Comparison of ENCODE assay signal across 12 cellular contexts in genomic region chr3:196754215-196754937, GRCh38. TPM values are rescaled to one million over a fixed set of nuclear protein-coding genes. Genes with fewer than 3 reads are reported as not detected.
DNase-seq lines count a peak whose midpoint lies in the region; ATAC-seq and TF ChIP-seq lines count a peak whose summit lies in the region.
"Had no signal": no experiment of that assay in that cellular context is flagged by ENCODE, and none has a peak within 500 bp of the region (broad histone marks: within the 10 kb centered on the region; RNA-seq: fewer than 3 reads in every experiment).

No MANE protein-coding gene starts in this region.

- intact Hi-C loops in left ventricle myocardium inferior (cut with micrococcal nuclease), result no loop called here
- intact Hi-C loops in upper lobe of right lung (cut with DNase I), result no loop called here

- H3K36me3 ChIP-seq in cardiac muscle cell (peaks cover 4% of the 10 kb centered on the region), left ventricle myocardium inferior (no peaks in the 10 kb centered on the region), adipocyte (ENCODE audit: control insufficient read depth, insufficient read depth, low read length, severe bottlenecking) (peaks cover 8% of the 10 kb centered on the region), upper lobe of right lung (no peaks in the 10 kb centered on the region)

- no peak overlapping the region for H3K4me3 ChIP-seq in cardiac muscle cell
- no peak overlapping the region for H3K4me3 ChIP-seq in left ventricle myocardium inferior
- no peak overlapping the region for H3K4me3 ChIP-seq in adipocyte (ENCODE audit: low read length)
- no peak overlapping the region for H3K4me3 ChIP-seq in upper lobe of right lung
- H3K4me3 ChIP-seq: tibial nerve had no signal

- peak; percentile 45 for ATAC-seq in upper lobe of right lung
- no peak for ATAC-seq in left lobe of liver

- H3K27me3 ChIP-seq in cardiac muscle cell, result no peaks in the 10 kb centered on the region
- H3K27me3 ChIP-seq in left ventricle myocardium inferior (ENCODE audit: low read depth), result no peaks in the 10 kb centered on the region
- no peaks in the 10 kb centered on the region for H3K27me3 ChIP-seq in adipocyte (replicated peaks; ENCODE audit: control insufficient read depth, insufficient read depth, low read length)
- H3K27me3 ChIP-seq in upper lobe of right lung, result no peaks in the 10 kb centered on the region
- H3K27me3 ChIP-seq: tibial nerve had no signal

- H3K27ac ChIP-seq in cardiac muscle cell (peak overlapping the region; percentile 34), left ventricle myocardium inferior (replicated peaks) (no peak overlapping the region), upper lobe of right lung (no peak overlapping the region)

- no peak overlapping the region for H3K9ac ChIP-seq in adipocyte (ENCODE audit: low read length)

- H3K4me1 ChIP-seq in cardiac muscle cell (ENCODE audit: low read depth) (no peaks in the 10 kb centered on the region), left ventricle myocardium inferior (peaks cover 22% of the 10 kb centered on the region), adipocyte (ENCODE audit: control insufficient read depth, insufficient read depth, low read length) (peaks cover 15% of the 10 kb centered on the region), upper lobe of right lung (peaks cover 7% of the 10 kb centered on the region)

- no peaks in the 10 kb centered on the region for H3K9me3 ChIP-seq in cardiac muscle cell (ENCODE audit: low read depth)
- H3K9me3 ChIP-seq in left ventricle myocardium inferior (replicated peaks), result peaks cover 15% of the 10 kb centered on the region
- peaks cover 10% of the 10 kb centered on the region for H3K9me3 ChIP-seq in adipocyte (ENCODE audit: control insufficient read depth, low read length)
- no peaks in the 10 kb centered on the region for H3K9me3 ChIP-seq in upper lobe of right lung

- DNase-seq in cardiac muscle cell (ENCODE audit: low read depth in 1 of 2, low spot score in 1 of 2) (peak in 1 of 2 donors; percentile 14), left ventricle myocardium inferior (no peak), adipocyte (ENCODE audit: low read depth) (peak; percentile 23), left kidney (ENCODE audit: low read depth, low spot score) (peak; percentile 12), upper lobe of right lung (no peak), GOT3 (lab: John Stamatoyannopoulos, UW) (no peak), left lobe of liver (ENCODE audit: low spot score) (no peak), DMS153 (lab: John Stamatoyannopoulos, UW) (no peak)
- DNase-seq: activated B cell treated with CpG ODN at 0.5 μM for 24 hours, NCI-H1436 treated with DMSO at 0.1 percent for 48 hours, posterior cingulate gyrus had no signal

- no peak for TF ChIP-seq CTCF in cardiac muscle cell (IDR thresholded peaks at IDR 0.05; ENCODE audit: low read depth, low read length)
- TF ChIP-seq CTCF in left ventricle myocardium inferior (IDR thresholded peaks at IDR 0.05; ENCODE audit: borderline replicate concordance), result no peak
- TF ChIP-seq CTCF in upper lobe of right lung (IDR thresholded peaks at IDR 0.05), result no peak

RNA-seq across cellular contexts. Expression of gene PAK2, which starts 14.7 kb away (rescaled TPM):
- total RNA-seq in cardiac muscle cell (19.1 and 48.6 TPM in 2 replicates), left ventricle myocardium inferior (45.7 TPM), upper lobe of right lung (77.8 TPM), left lobe of liver (37.4 TPM)
- 18.5 and 35.4 TPM in 2 replicates for polyA plus RNA-seq in cardiac muscle cell

RNA-seq across cellular contexts. Expression of gene PIGX, which starts 42.2 kb away (rescaled TPM):
- 21.7 and 61.3 TPM in 2 replicates for total RNA-seq in cardiac muscle cell
- 54.5 and 61.2 TPM in 2 replicates for polyA plus RNA-seq in cardiac muscle cell
- total RNA-seq in left ventricle myocardium inferior, result 15.6 TPM
- 17.4 TPM for total RNA-seq in upper lobe of right lung
- total RNA-seq in left lobe of liver, result 7.2 TPM

RNA-seq across cellular contexts. Expression of gene CEP19, which starts 42.3 kb away (rescaled TPM):
- total RNA-seq in cardiac muscle cell, result 2.9 and 5.0 TPM in 2 replicates
- polyA plus RNA-seq in cardiac muscle cell, result 8.2 and 9.3 TPM in 2 replicates
- 1.5 TPM for total RNA-seq in left ventricle myocardium inferior
- 1.6 TPM for total RNA-seq in upper lobe of right lung
- total RNA-seq in left lobe of liver, result 0.43 TPM

Comparison
In these comparisons a context has a peak if more than half of its experiments do, and no peak if none do; other contexts are left out.
1. DNase-seq: peak in adipocyte (single experiment) and left kidney (single experiment); none in left ventricle myocardium inferior (single experiment), upper lobe of right lung (single experiment), GOT3 (single experiment), left lobe of liver (single experiment) and DMS153 (single experiment).